ENCODE assay signal across 8 cellular contexts in the genomic region with DNA sequence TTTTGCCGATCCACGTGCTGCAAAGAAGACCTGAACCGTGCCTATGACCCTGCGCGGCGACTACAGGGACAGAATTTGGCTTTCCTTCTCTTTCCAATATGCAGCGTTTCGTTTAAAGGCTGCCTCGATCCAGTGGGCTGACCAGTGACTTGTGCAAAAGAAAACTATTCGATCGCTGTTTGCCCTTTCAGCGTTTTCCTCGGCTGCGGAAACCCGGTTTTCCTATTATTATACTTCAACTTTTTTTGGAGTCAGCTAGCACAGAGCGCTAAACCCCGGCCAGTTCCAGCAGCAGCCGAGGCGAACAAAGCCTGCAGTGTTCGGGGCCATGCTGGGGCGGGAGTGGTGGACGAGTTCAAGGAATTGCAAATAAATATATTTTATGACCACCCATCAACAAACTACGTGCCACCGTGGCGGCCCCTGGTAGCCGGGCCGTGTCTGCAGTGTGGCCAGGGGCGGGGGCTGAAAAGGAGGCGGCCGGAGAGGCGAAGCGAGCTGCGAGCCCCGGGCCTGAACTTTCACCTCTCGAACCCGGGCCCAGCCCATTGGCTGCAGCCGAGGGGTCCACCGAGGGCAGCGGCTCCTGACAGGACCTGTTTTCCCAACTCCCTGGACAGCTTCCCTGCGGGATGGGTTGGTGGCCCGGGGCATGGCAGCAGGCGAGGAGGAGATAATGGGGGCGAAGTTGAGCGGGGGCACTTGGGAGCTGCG.
DNase-seq lines count a peak whose midpoint lies in the region; ATAC-seq and TF ChIP-seq lines count a peak whose summit lies in the region.

No MANE protein-coding gene starts in this region.

- no peaks in the 10 kb centered on the region for H3K27me3 ChIP-seq in right cardiac atrium (ENCODE audit: control insufficient read depth, insufficient read depth)

- no peaks in the 10 kb centered on the region for H3K9me3 ChIP-seq in right cardiac atrium (ENCODE audit: control insufficient read depth, low read length)

- H3K36me3 Mint-ChIP-seq in activated B cell treated with CpG ODN at 0.5 μM for 24 hours (ENCODE audit: low read depth): no peaks in the 10 kb centered on the region

- peak overlapping the region; percentile 43 for H3K4me3 ChIP-seq in right cardiac atrium (ENCODE audit: low read length)

- H3K4me1 ChIP-seq in right cardiac atrium (ENCODE audit: control insufficient read depth, insufficient read depth, low read length): peaks cover 3% of the 10 kb centered on the region

- TF ChIP-seq CTCF in activated B cell treated with CpG ODN at 0.5 μM for 24 hours (IDR thresholded peaks at IDR 0.05): no peak

- intact Hi-C loops in activated B cell treated with CpG ODN at 0.5 μM for 24 hours (cut with micrococcal nuclease) (loop anchor here (1.0 to 10.0 kb wide), 8 partner anchors 30 to 1827 kb away; no protein-coding TSS in a partner anchor), right cardiac atrium (cut with DNase I) (no loop called here)

- peak overlapping the region; percentile 48 for H3K4me3 Mint-ChIP-seq in activated B cell treated with CpG ODN at 0.5 μM for 24 hours

- peaks cover 68% of the 10 kb centered on the region for H3K27me3 Mint-ChIP-seq in activated B cell treated with CpG ODN at 0.5 μM for 24 hours

- no peak overlapping the region for H3K27ac Mint-ChIP-seq in activated B cell treated with CpG ODN at 0.5 μM for 24 hours

- ATAC-seq in activated B cell treated with CpG ODN at 0.5 μM for 24 hours (ENCODE audit: low read depth): no peak
- no peak for ATAC-seq in right cardiac atrium
- no peak for ATAC-seq in HG03175 (IDR thresholded peaks at IDR 0.05; ENCODE audit: unreplicated experiment)
- ATAC-seq in HG03039 (IDR thresholded peaks at IDR 0.05; ENCODE audit: unreplicated experiment): no peak
- no peak for ATAC-seq in GM19328 (IDR thresholded peaks at IDR 0.05; ENCODE audit: unreplicated experiment)

- DNase-seq in ELF-1 (ENCODE audit: low read depth, low spot score) (peak; percentile 63), activated B cell treated with CpG ODN at 0.5 μM for 24 hours (no peak), right cardiac atrium (peak; percentile 37 to 69 (median 59)), retina (peak; percentile 81), GDM1 (lab: John Stamatoyannopoulos, UW) (no peak)

- no peak overlapping the region for H3K27ac ChIP-seq in right cardiac atrium (ENCODE audit: low read length)

- CTCF ChIA-PET in activated B cell treated with CpG ODN at 0.5 μM for 24 hours (lab: Charles Lee): interaction anchor here (1.8 kb wide), 1 partner anchor 1767 kb away, joined by 7 read pairs; no protein-coding TSS in a partner anchor

- WGBS in right cardiac atrium: 7% methylated on average over 45 of the region's 45 CpGs

- POLR2A ChIA-PET in activated B cell treated with CpG ODN at 0.5 μM for 24 hours (lab: Charles Lee): no interaction called here

- H3K9me3 Mint-ChIP-seq in activated B cell treated with CpG ODN at 0.5 μM for 24 hours: no peaks in the 10 kb centered on the region

- H3K4me1 Mint-ChIP-seq in activated B cell treated with CpG ODN at 0.5 μM for 24 hours: peaks cover 52% of the 10 kb centered on the region

Comparison
In these comparisons a context has a peak if more than half of its experiments do, and no peak if none do; other contexts are left out.
1. DNase-seq: peak in ELF-1 (single experiment), right cardiac atrium (3 of 3) and retina (single experiment); none in activated B cell treated with CpG ODN at 0.5 μM for 24 hours (single experiment) and GDM1 (single experiment).